ENCODE assay signal across 18 cellular contexts in the genomic region with DNA sequence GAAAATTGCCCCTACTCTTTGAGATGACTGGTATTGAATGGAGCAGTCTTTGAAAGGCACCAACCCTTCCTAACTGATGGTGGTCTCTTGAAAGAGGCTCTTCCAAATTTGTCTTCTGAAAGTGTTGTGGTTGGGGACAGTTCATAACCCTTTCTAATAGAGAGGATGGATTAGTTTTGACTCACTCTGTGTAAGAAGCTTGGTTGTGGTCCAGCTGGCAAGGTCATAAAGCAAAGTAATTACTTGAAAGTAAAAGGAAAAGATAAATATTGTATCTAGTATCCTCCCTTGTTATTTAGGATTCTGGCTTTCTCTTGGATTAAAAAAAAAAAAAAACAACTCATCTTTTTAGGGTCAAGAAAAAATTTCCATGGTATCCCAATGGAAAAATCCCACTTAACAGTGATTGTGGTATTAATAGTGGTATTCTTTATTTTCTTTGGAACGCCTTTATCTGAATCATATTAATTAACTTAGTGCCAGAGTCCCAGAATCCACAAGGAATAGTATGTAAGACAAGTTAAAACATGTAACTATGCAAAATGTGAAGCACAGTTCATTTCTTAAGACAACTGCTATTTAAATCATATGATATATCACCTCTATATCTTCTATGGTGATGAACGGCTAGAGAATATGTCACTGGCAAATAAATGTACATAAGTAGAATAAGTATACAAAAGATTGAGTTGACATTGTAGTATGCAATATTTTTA.
A peak's percentile ranks its signal among the peaks of the same experiment; 100 is the strongest.
DNase-seq lines count a peak whose midpoint lies in the region; TF ChIP-seq lines count a peak whose summit lies in the region.
"Had no signal": no experiment of that assay in that cellular context is flagged by ENCODE, and none has a peak within 500 bp of the region (broad histone marks: within the 10 kb centered on the region; RNA-seq: fewer than 3 reads in every experiment).

No MANE protein-coding gene starts in this region.

- no peak for TF ChIP-seq CTCF in fibroblast of the aortic adventitia (IDR thresholded peaks at IDR 0.05; ENCODE audit: insufficient read depth, low read length)
- no peak for TF ChIP-seq CTCF in coronary artery (IDR thresholded peaks at IDR 0.05)

- H3K4me3 ChIP-seq in fibroblast of the aortic adventitia (ENCODE audit: low read depth, low read length): no peak overlapping the region
- H3K4me3 ChIP-seq in coronary artery: no peak overlapping the region

- DNase-seq in HCEC 1CT (peak; percentile 64), amniotic epithelial cell (ENCODE audit: low read depth) (peak; percentile 48), fibroblast of the aortic adventitia (ENCODE audit: low read depth) (peak; percentile 58), stromal cell of bone marrow (ENCODE audit: low read depth) (peak; percentile 61), NCI-H1417 (lab: John Stamatoyannopoulos, UW) (no peak), coronary artery (ENCODE audit: low spot score) (no peak)
- DNase-seq in stimulated activated CD4-positive, alpha-beta T cell treated with anti-CD3 and anti-CD28 coated beads, Interleukin-4, amount 100 ng/mL, for 24 hours: no peak
- DNase-seq: activated CD8-positive, alpha-beta memory T cell treated with anti-CD3 and anti-CD28 coated beads for 24 hours; activated effector memory CD4-positive, alpha-beta T cell treated with anti-CD3 and anti-CD28 coated beads, Interleukin-2, amount 50 U/mL, for 16 hours; anterior cingulate cortex; DMS79 treated with DMSO at 0.1 percent for 48 hours; foreskin melanocyte; GOT3; NCI-H187 treated with DMSO at 0.1 percent for 48 hours; NCI-H526; stimulated activated CD4-positive, alpha-beta T cell treated with anti-CD3 and anti-CD28 coated beads, Interleukin-2, amount 100 ng/mL, for 24 hours; T-cell had no signal

- peak overlapping the region in 1 of 2 donors; percentile 32 for H3K27ac ChIP-seq in coronary artery
- H3K27ac ChIP-seq: VCaP had no signal

Comparison
In these comparisons a context has a peak if more than half of its experiments do, and no peak if none do; other contexts are left out.
1. DNase-seq: peak in HCEC 1CT (single experiment), amniotic epithelial cell (single experiment), fibroblast of the aortic adventitia (single experiment) and stromal cell of bone marrow (single experiment); none in NCI-H1417 (0 of 3), stimulated activated CD4-positive, alpha-beta T cell treated with anti-CD3 and anti-CD28 coated beads, Interleukin-4, amount 100 ng/mL, for 24 hours (single experiment) and coronary artery (single experiment).